Comparison of ENCODE assay signal across 21 cellular contexts in the genomic region with DNA sequence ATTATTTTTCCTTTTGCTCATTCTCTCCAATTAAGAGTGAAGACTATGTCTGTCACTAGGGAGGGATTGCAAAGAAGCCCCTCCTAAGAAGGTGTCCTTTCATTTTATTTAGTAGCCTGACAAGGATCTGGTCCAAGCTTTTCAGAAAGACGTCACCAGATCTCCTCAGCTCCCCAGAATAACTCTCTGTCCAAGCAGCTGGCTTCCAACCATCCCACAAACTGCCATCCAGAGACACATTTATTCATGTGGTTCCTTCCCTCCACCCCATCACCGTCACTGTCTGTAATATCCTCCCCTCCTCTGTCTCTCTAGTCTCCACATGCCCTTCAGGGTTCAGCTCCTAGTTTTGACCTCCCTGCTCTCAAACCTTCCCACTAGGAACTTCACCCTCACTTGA.
DNase-seq lines count a peak whose midpoint lies in the region; ATAC-seq and TF ChIP-seq lines count a peak whose summit lies in the region.
"Had no signal": no experiment of that assay in that cellular context is flagged by ENCODE, and none has a peak within 500 bp of the region (broad histone marks: within the 10 kb centered on the region; RNA-seq: fewer than 3 reads in every experiment).

No MANE protein-coding gene starts in this region.

- H3K9ac ChIP-seq in mesenchymal stem cell (ENCODE audit: low read length) = no peak overlapping the region

- H3K27me3 ChIP-seq in Caco-2 (replicated peaks; ENCODE audit: control insufficient read depth, insufficient read depth, low read length) (no peaks in the 10 kb centered on the region), mesenchymal stem cell (ENCODE audit: control insufficient read depth in 1 of 2, insufficient read depth in 1 of 2, low read length in 2 of 2) (no peaks in the 10 kb centered on the region)
- H3K27me3 ChIP-seq: stomach, vagina had no signal

- no peak overlapping the region for H3K14ac ChIP-seq in mesenchymal stem cell (ENCODE audit: low read length in 2 of 2)

- no peak overlapping the region for H2BK5ac ChIP-seq in mesenchymal stem cell (ENCODE audit: low read depth, low read length, poor library complexity, severe bottlenecking)

- intact Hi-C loops in Caco-2 (cut with micrococcal nuclease; ENCODE audit: unreplicated experiment) = no loop called here

- H3K27ac Mint-ChIP-seq in Caco-2 (ENCODE audit: unreplicated experiment) = peak overlapping the region; percentile 89
- H3K27ac Mint-ChIP-seq: CD4-positive, alpha-beta memory T cell had no signal

- 95% methylated on average over 2 of the region's 2 CpGs for WGBS in mesenchymal stem cell

- peaks cover 80% of the 10 kb centered on the region for H3K36me3 Mint-ChIP-seq in Caco-2 (ENCODE audit: insufficient read depth, unreplicated experiment)
- H3K36me3 Mint-ChIP-seq: CD4-positive, alpha-beta memory T cell had no signal

- CTCF ChIA-PET in Caco-2 (lab: Charles Lee) = no interaction called here

- H2AK5ac ChIP-seq in mesenchymal stem cell (ENCODE audit: low read length, severe bottlenecking) = peak overlapping the region; percentile 100

- no peak overlapping the region for H3K4me3 ChIP-seq in Caco-2 (ENCODE audit: low read depth, low read length)
- no peak overlapping the region for H3K4me3 ChIP-seq in mesenchymal stem cell (ENCODE audit: insufficient read depth in 1 of 2, low read depth in 1 of 2, low read length in 2 of 2)
- H3K4me3 ChIP-seq: SK-N-MC, smooth muscle cell, stomach, vagina had no signal

- no peak overlapping the region for H4K8ac ChIP-seq in mesenchymal stem cell (ENCODE audit: low read length)

- no peaks in the 10 kb centered on the region for H3K9me3 Mint-ChIP-seq in Caco-2 (ENCODE audit: unreplicated experiment)
- H3K9me3 Mint-ChIP-seq: CD4-positive, alpha-beta memory T cell had no signal

- no peak overlapping the region for H2BK120ac ChIP-seq in mesenchymal stem cell (ENCODE audit: low read depth, low read length)

- H3K27me3 Mint-ChIP-seq in Caco-2 (ENCODE audit: insufficient read depth, unreplicated experiment) = no peaks in the 10 kb centered on the region

- no peaks in the 10 kb centered on the region; the same call in 1 of the 2 replicates for H3K36me3 ChIP-seq in Caco-2 (ENCODE audit: control insufficient read depth, insufficient read depth, low read length)
- no peaks in the 10 kb centered on the region for H3K36me3 ChIP-seq in mesenchymal stem cell (ENCODE audit: control insufficient read depth in 1 of 2, insufficient read depth in 2 of 2, low read depth in 1 of 2, low read length in 2 of 2)
- H3K36me3 ChIP-seq: stomach, vagina had no signal

- POLR2A ChIA-PET in Caco-2 (lab: Charles Lee) = no interaction called here

- ATAC-seq in HG03025 (IDR thresholded peaks at IDR 0.05; ENCODE audit: low FRiP score, unreplicated experiment) = no peak
- ATAC-seq in GM18907 (IDR thresholded peaks at IDR 0.05; ENCODE audit: unreplicated experiment) = no peak

- DNase-seq in Caco-2 (no peak), caudate nucleus (lab: John Stamatoyannopoulos, UW) (peak in 13 of 61 donors; percentile 6 to 31 (median 12)), mesenchymal stem cell (no peak), substantia nigra (lab: John Stamatoyannopoulos, UW) (peak in 8 of 49 donors; percentile 8 to 54 (median 21)), GM19238 (ENCODE audit: insufficient read length, low spot score) (no peak), cortex of kidney (lab: John Stamatoyannopoulos, UW) (no peak)
- DNase-seq: activated CD8-positive, alpha-beta memory T cell treated with anti-CD3 and anti-CD28 coated beads, Interleukin-2, amount 50 U/mL, for 4 hours; activated effector memory CD4-positive, alpha-beta T cell treated with anti-CD3 and anti-CD28 coated beads, Interleukin-2, amount 50 U/mL, for 16 hours; CD4-positive, alpha-beta memory T cell; erythroblast; NCI-H1417 treated with DMSO at 0.1 percent for 48 hours; NCI-H510A; nephron progenitor cell; NK-92 treated with Interleukin-12 subunit alpha and Interleukin-12 subunit beta, amount 100 ng/mL, for 24 hours; stimulated activated CD4-positive, alpha-beta T cell treated with anti-CD3 and anti-CD28 coated beads, Interleukin-4, amount 100 ng/mL, for 4 hours; stomach had no signal

- H3K27ac ChIP-seq in caudate nucleus (ENCODE audit: low read depth, low read length) (peak overlapping the region; percentile 32), mesenchymal stem cell (ENCODE audit: low read length, poor library complexity, severe bottlenecking) (peak overlapping the region; percentile 95), substantia nigra (ENCODE audit: low read depth, low read length, poor library complexity, severe bottlenecking) (peak overlapping the region; percentile 75)
- H3K27ac ChIP-seq: SK-N-MC, stomach, vagina had no signal

- peaks cover 10% of the 10 kb centered on the region for H3K79me1 ChIP-seq in mesenchymal stem cell (replicated peaks; ENCODE audit: low read length, poor library complexity, severe bottlenecking)

- BruUV-seq in Caco-2 (replicated peaks; lab: Mats Ljungman, UMichigan) = no TSS peak

- peak overlapping the region in 1 of 2 experiments; percentile 61 for H2BK12ac ChIP-seq in mesenchymal stem cell (ENCODE audit: low read length in 2 of 2)

- H3K4ac ChIP-seq in mesenchymal stem cell (ENCODE audit: low read depth in 1 of 2, low read length in 2 of 2) = no peak overlapping the region

- H3K9me3 ChIP-seq in Caco-2 (no peaks in the 10 kb centered on the region), mesenchymal stem cell (ENCODE audit: control insufficient read depth, low read length) (peaks cover 1% of the 10 kb centered on the region)
- H3K9me3 ChIP-seq: stomach, vagina had no signal

- peaks cover 93% of the 10 kb centered on the region for H3K4me1 ChIP-seq in Caco-2
- peaks cover 21% of the 10 kb centered on the region for H3K4me1 ChIP-seq in mesenchymal stem cell (ENCODE audit: control insufficient read depth, insufficient read depth, low read depth, low read length)
- H3K4me1 ChIP-seq: vagina had no signal

- no peak overlapping the region for H2AFZ ChIP-seq in mesenchymal stem cell (ENCODE audit: low read depth, low read length)

- no peak overlapping the region for H3K18ac ChIP-seq in mesenchymal stem cell (ENCODE audit: low read depth in 1 of 2, low read length in 2 of 2)

- no peak overlapping the region for H3K4me2 ChIP-seq in mesenchymal stem cell (ENCODE audit: low read length, poor library complexity, severe bottlenecking)

- H2BK15ac ChIP-seq in mesenchymal stem cell (ENCODE audit: low read depth, poor library complexity, severe bottlenecking) = no peak overlapping the region

- peak overlapping the region; percentile 53 for H4K91ac ChIP-seq in mesenchymal stem cell (ENCODE audit: low read length)

- H3K4me1 Mint-ChIP-seq in Caco-2 (ENCODE audit: low read depth, unreplicated experiment) = peaks cover 56% of the 10 kb centered on the region
- H3K4me1 Mint-ChIP-seq: CD4-positive, alpha-beta memory T cell had no signal

- no peak overlapping the region for H3K23ac ChIP-seq in mesenchymal stem cell (ENCODE audit: low read length in 2 of 2)

- H3K4me3 Mint-ChIP-seq in Caco-2 (ENCODE audit: unreplicated experiment) = peak overlapping the region; percentile 26
- H3K4me3 Mint-ChIP-seq: CD4-positive, alpha-beta memory T cell; nephron progenitor cell had no signal

- no peak for TF ChIP-seq CTCF in Caco-2 (IDR thresholded peaks at IDR 0.05; ENCODE audit: insufficient read depth in 1 of 2, low read depth in 1 of 2, low read length in 1 of 2, severe bottlenecking in 1 of 2, unreplicated experiment in 1 of 2)

Comparison
In these comparisons a context has a peak if more than half of its experiments do, and no peak if none do; other contexts are left out.
1. H3K27ac ChIP-seq: peak in every context shown above with its lines; median percentile 95 in mesenchymal stem cell; 75 in substantia nigra; 32 in caudate nucleus.